10 cellular contexts compared by ENCODE assay signal in the genomic region with DNA sequence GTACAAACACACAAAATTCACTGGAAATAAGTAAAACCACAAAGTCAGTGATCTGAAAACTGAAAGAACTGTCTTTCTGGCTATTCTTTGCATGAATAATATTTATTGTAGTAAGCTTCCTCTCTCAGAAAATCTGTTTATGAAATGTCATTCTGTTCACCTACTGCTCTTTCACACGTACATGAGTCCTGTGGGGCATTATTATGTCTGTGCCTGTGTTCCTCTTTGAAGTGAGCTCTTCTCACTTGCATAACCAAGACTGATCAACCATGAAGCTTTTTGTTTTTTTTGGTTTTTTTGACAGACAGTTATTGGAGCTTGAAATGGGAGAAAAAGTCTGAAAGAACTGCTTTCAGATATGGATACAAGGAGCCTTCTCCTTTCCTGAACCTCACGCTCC.
DNase-seq lines count a peak whose midpoint lies in the region; ATAC-seq and TF ChIP-seq lines count a peak whose summit lies in the region.
"Had no signal": no experiment of that assay in that cellular context is flagged by ENCODE, and none has a peak within 500 bp of the region (broad histone marks: within the 10 kb centered on the region; RNA-seq: fewer than 3 reads in every experiment).

No MANE protein-coding gene starts in this region.

- no peaks in the 10 kb centered on the region for H3K79me2 ChIP-seq in neural progenitor cell (ENCODE audit: low read depth)

- DNase-seq in neural progenitor cell (ENCODE audit: low spot score): no peak
- no peak for DNase-seq in left ventricle myocardium superior
- no peak for DNase-seq in HuH-7 (ENCODE audit: low spot score)
- DNase-seq in NCI-H128 (lab: John Stamatoyannopoulos, UW; ENCODE audit: unreplicated experiment): no peak
- DNase-seq: left lung, NCI-H1436, RPMI8226 had no signal

- no peaks in the 10 kb centered on the region for H4K20me1 ChIP-seq in neural progenitor cell (ENCODE audit: low read depth)

- H3K36me3 Mint-ChIP-seq in neural progenitor cell: peaks cover 35% of the 10 kb centered on the region

- H3K4me1 ChIP-seq in neural progenitor cell: no peaks in the 10 kb centered on the region
- H3K4me1 ChIP-seq: left lung had no signal

- intact Hi-C loops in left ventricle myocardium superior (cut with micrococcal nuclease): no loop called here

- H3K4me3 Mint-ChIP-seq in neural progenitor cell: no peak overlapping the region

- TF ChIP-seq CTCF in neural progenitor cell (IDR thresholded peaks at IDR 0.05): no peak

- no peaks in the 10 kb centered on the region for H3F3A ChIP-seq in neural progenitor cell (ENCODE audit: low read depth)

- peaks cover 10% of the 10 kb centered on the region for H3K36me3 ChIP-seq in neural progenitor cell
- H3K36me3 ChIP-seq: left lung had no signal

- H3K27me3 Mint-ChIP-seq in neural progenitor cell (ENCODE audit: insufficient read depth, low read depth): no peaks in the 10 kb centered on the region

- ATAC-seq in GM18909 (IDR thresholded peaks at IDR 0.05; ENCODE audit: poor library complexity, unreplicated experiment): peak; percentile 92
- ATAC-seq in GM21737 (IDR thresholded peaks at IDR 0.05; ENCODE audit: unreplicated experiment): peak; percentile 96
- peak; percentile 95 for ATAC-seq in HG03378 (IDR thresholded peaks at IDR 0.05; ENCODE audit: unreplicated experiment)
- no peak for ATAC-seq in left ventricle myocardium superior
- ATAC-seq: left lung had no signal

- no peaks in the 10 kb centered on the region for H3K27me3 ChIP-seq in neural progenitor cell
- H3K27me3 ChIP-seq: left lung had no signal

- no peak overlapping the region for H3K4me2 ChIP-seq in neural progenitor cell

- no peaks in the 10 kb centered on the region for H3K9me3 ChIP-seq in neural progenitor cell (ENCODE audit: low read depth)
- H3K9me3 ChIP-seq: left lung had no signal

- H3K4me3 ChIP-seq in neural progenitor cell: no peak overlapping the region
- H3K4me3 ChIP-seq: left lung had no signal

- H3K27ac Mint-ChIP-seq in neural progenitor cell: peak overlapping the region; percentile 73

- H3K9me3 Mint-ChIP-seq in neural progenitor cell: peaks cover 3% of the 10 kb centered on the region

- no peak overlapping the region for H3K9ac ChIP-seq in neural progenitor cell

- H3K4me1 Mint-ChIP-seq in neural progenitor cell: peaks cover 14% of the 10 kb centered on the region

- H2AFZ ChIP-seq in neural progenitor cell (replicated peaks): no peak overlapping the region

- no peak overlapping the region for H3K27ac ChIP-seq in neural progenitor cell
- H3K27ac ChIP-seq: left lung had no signal
